Comparison of ENCODE assay signal across 8 cellular contexts in genomic region chr10:87860156-87860795, GRCh38. TPM values are rescaled to one million over a fixed set of nuclear protein-coding genes. Genes with fewer than 3 reads are reported as not detected.
DNase-seq lines count a peak whose midpoint lies in the region; ATAC-seq and TF ChIP-seq lines count a peak whose summit lies in the region.

No MANE protein-coding gene starts in this region.

- H4K20me1 ChIP-seq in PC-3 (ENCODE audit: low read length) = peaks cover 11% of the 10 kb centered on the region

- CTCF ChIA-PET in PC-3 (lab: Charles Lee) = no interaction called here
- CTCF ChIA-PET in MCF 10A (lab: Yijun Ruan, JAX) = interaction anchor here (0.6 to 3.6 kb wide), 15 partner anchors 11 to 693 kb away, joined by 3 to 56 read pairs (median 6); partner anchors contain the start of gene ATAD1

- ATAC-seq in PC-3 = no peak
- peak; percentile 18 for ATAC-seq in memory B cell (ENCODE audit: low read depth)
- ATAC-seq in HG03378 (IDR thresholded peaks at IDR 0.05; ENCODE audit: unreplicated experiment) = no peak

- POLR2A ChIA-PET in PC-3 (lab: Charles Lee; ENCODE audit: unreplicated experiment) = no interaction called here
- POLR2A ChIA-PET in MCF 10A (lab: Yijun Ruan, JAX) = interaction anchor here (0.6 to 7.8 kb wide), 14 partner anchors 9 to 662 kb away, joined by 3 to 192 read pairs (median 45); partner anchors contain the start of gene ATAD1

- DNase-seq in NCI-H1417 (lab: John Stamatoyannopoulos, UW) (peak; percentile 23 to 58 (median 55)), NCI-H1417 treated with DMSO at 0.1 percent for 48 hours (lab: John Stamatoyannopoulos, UW) (no peak), HuH-7.5 (ENCODE audit: low spot score) (peak; percentile 40), PC-3 (peak; percentile 58), MCF 10A (ENCODE audit: unreplicated experiment) (peak; percentile 74), memory B cell (ENCODE audit: low spot score in 2 of 2) (peak in 1 of 2 donors; percentile 42), cerebellar nuclear complex (lab: John Stamatoyannopoulos, UW) (no peak)

- peaks cover 16% of the 10 kb centered on the region for H3K4me1 Mint-ChIP-seq in MCF 10A (ENCODE audit: insufficient read depth, unreplicated experiment)
- peaks cover 20% of the 10 kb centered on the region for H3K4me1 Mint-ChIP-seq in memory B cell

- no peaks in the 10 kb centered on the region for H3K36me3 ChIP-seq in PC-3 (ENCODE audit: low read depth, low read length)

- no peak overlapping the region for H3K4me3 Mint-ChIP-seq in MCF 10A (ENCODE audit: unreplicated experiment)
- H3K4me3 Mint-ChIP-seq in memory B cell = peak overlapping the region; percentile 55

- H3K27ac ChIP-seq in PC-3 (ENCODE audit: low read length) = no peak overlapping the region

- H3K27me3 Mint-ChIP-seq in MCF 10A (ENCODE audit: insufficient read depth, unreplicated experiment) (no peaks in the 10 kb centered on the region), memory B cell (no peaks in the 10 kb centered on the region)

- no peaks in the 10 kb centered on the region for H3F3A ChIP-seq in PC-3 (ENCODE audit: low read length, unreplicated experiment)

- H3K9me3 ChIP-seq in PC-3 (ENCODE audit: low read length) = no peaks in the 10 kb centered on the region

- peaks cover 16% of the 10 kb centered on the region; the same call in 1 of the 2 replicates for H3K4me1 ChIP-seq in PC-3 (ENCODE audit: insufficient read depth, low read length)

- H3K4me2 ChIP-seq in PC-3 (ENCODE audit: low read length) = peak overlapping the region; percentile 99; the same call in 1 of the 2 replicates

- no peaks in the 10 kb centered on the region for H3K27me3 ChIP-seq in PC-3 (ENCODE audit: low read length)

- no peak overlapping the region for H2AFZ ChIP-seq in PC-3 (ENCODE audit: low read length)

- H3K4me3 ChIP-seq in PC-3 (ENCODE audit: low read length) = no peak overlapping the region

- intact Hi-C loops in PC-3 (cut with micrococcal nuclease) = loop anchor here (2.0 kb wide), 1 partner anchor 13 kb away; no protein-coding TSS in a partner anchor
- intact Hi-C loops in MCF 10A (cut with micrococcal nuclease) = loop anchor here (1.0 to 5.0 kb wide), 8 partner anchors 43 to 693 kb away; partner anchors contain the start of gene ATAD1

- TF ChIP-seq CTCF in PC-3 (conservative IDR thresholded peaks at IDR 0.05; ENCODE audit: low read depth, low read length) (peak; percentile 51; the same call in 1 of the 2 replicates), MCF 10A (IDR thresholded peaks at IDR 0.05; ENCODE audit: unreplicated experiment) (peak; percentile 62)

- H3K27ac Mint-ChIP-seq in MCF 10A (ENCODE audit: low read depth, unreplicated experiment) (no peak overlapping the region), memory B cell (peak overlapping the region; percentile 93)

- H3K36me3 Mint-ChIP-seq in MCF 10A (ENCODE audit: insufficient read depth, unreplicated experiment) = no peaks in the 10 kb centered on the region
- no peaks in the 10 kb centered on the region for H3K36me3 Mint-ChIP-seq in memory B cell

- no peaks in the 10 kb centered on the region for H3K9me2 ChIP-seq in PC-3 (replicated peaks; ENCODE audit: low read length)

- peaks cover 12% of the 10 kb centered on the region for H3K79me2 ChIP-seq in PC-3 (ENCODE audit: low read length)

- BruUV-seq in PC-3 (replicated peaks; lab: Mats Ljungman, UMichigan) (no TSS peak), MCF 10A (replicated peaks; lab: Mats Ljungman, UMichigan) (no TSS peak)

- no peak overlapping the region for H3K9ac ChIP-seq in PC-3 (ENCODE audit: low read length)

- H3K9me3 Mint-ChIP-seq in MCF 10A (ENCODE audit: unreplicated experiment) = no peaks in the 10 kb centered on the region
- H3K9me3 Mint-ChIP-seq in memory B cell = no peaks in the 10 kb centered on the region

RNA-seq across cellular contexts. Expression of gene KLLN, which starts 3.1 kb away (rescaled TPM):
- total RNA-seq in PC-3 (2014; rRNA removed) (0.15 and 0.23 TPM in 2 replicates), MCF 10A (2022) (0.56 and 0.68 TPM in 2 replicates)

RNA-seq across cellular contexts. Expression of gene PTEN, which starts 3.1 kb away (rescaled TPM):
- total RNA-seq in PC-3 (2014; rRNA removed) (7.8 and 18.5 TPM in 2 replicates), MCF 10A (2022) (55.5 and 64.1 TPM in 2 replicates)

RNA-seq across cellular contexts. Expression of gene ATAD1, which starts 42.2 kb away (rescaled TPM):
- total RNA-seq in PC-3 (2014; rRNA removed) (14.9 and 15.7 TPM in 2 replicates), MCF 10A (2022) (75.2 and 80.7 TPM in 2 replicates)

Comparison
In these comparisons a context has a peak if more than half of its experiments do, and no peak if none do; other contexts are left out.
1. DNase-seq: peak in NCI-H1417 (3 of 3), HuH-7.5 (single experiment), PC-3 (single experiment) and MCF 10A (single experiment); none in NCI-H1417 treated with DMSO at 0.1 percent for 48 hours (single experiment) and cerebellar nuclear complex (0 of 2).